ENCODE assay signal across 10 cellular contexts in the genomic region with DNA sequence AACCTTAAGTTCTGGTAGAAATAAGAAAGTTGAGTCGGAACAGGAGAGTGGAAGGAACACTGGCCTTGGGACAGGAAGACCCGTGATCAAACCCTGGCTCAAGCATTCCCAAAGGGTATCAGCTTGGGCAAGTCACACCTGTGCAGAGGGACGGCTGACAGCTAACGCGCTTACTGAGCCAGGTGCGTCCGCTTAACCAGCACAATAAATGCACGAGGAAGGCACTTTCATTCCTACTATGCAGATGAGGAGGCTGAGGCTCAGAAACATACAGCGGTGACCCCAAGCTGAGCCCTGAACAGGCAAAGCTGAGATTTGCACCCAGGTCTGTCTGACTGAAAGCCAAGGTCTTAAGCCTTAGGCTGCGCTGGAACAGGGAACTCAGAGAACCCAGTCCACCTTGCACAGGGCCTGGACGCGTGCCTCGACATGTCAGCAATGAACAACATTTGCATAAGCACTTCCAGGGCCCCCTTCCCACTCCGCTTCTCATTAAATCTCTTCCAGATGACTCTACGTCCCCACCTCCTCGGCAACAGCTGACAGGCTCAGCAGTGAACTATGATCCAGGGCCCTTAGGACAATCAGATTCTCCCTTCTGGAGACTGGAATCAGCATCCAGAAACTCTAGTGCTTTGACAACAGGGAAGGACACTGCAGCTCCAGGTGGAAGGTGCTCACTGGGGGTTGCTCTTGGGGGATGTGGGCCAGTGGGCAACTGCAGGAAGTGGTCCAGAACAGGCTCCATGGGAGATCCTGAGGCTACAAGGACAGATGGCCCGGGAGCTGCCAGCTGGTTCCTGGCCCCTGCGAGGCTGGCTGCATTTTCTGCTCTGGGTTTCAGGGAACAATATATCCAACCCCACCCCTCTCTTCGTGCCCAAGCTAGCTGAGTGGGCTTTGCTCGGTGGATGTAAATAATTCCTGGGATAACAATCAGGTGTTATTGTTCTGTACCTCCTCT. TPM values are rescaled to one million over a fixed set of nuclear protein-coding genes. Genes with fewer than 3 reads are reported as not detected.
DNase-seq lines count a peak whose midpoint lies in the region; ATAC-seq and TF ChIP-seq lines count a peak whose summit lies in the region.
"Had no signal": no experiment of that assay in that cellular context is flagged by ENCODE, and none has a peak within 500 bp of the region (broad histone marks: within the 10 kb centered on the region; RNA-seq: fewer than 3 reads in every experiment).

No MANE protein-coding gene starts in this region.

- H3K79me2 ChIP-seq in MM.1S (ENCODE audit: low read length), result no peaks in the 10 kb centered on the region

- no peaks in the 10 kb centered on the region for H3K9me3 ChIP-seq in psoas muscle
- H3K9me3 ChIP-seq in MM.1S (replicated peaks; ENCODE audit: insufficient read depth, low read length), result no peaks in the 10 kb centered on the region
- H3K9me3 ChIP-seq: HAP-1 had no signal

- no peak overlapping the region for H3K9ac ChIP-seq in MM.1S (ENCODE audit: low read length)

- H3K27ac ChIP-seq in C4-2B (peak overlapping the region; percentile 53), psoas muscle (peak overlapping the region; percentile 55), MM.1S (ENCODE audit: low read length) (no peak overlapping the region)

- no peaks in the 10 kb centered on the region for H3K4me1 ChIP-seq in psoas muscle
- H3K4me1 ChIP-seq in MM.1S (ENCODE audit: low read length), result 0 out of 2 replicates have a peak, but pooled peaks cover 8% of the 10 kb centered on the region
- H3K4me1 ChIP-seq: HAP-1 had no signal

- 48 to 66% (median 52%) methylated on average over 20 of the region's 20 CpGs for WGBS in psoas muscle, 3 donors

- no peaks in the 10 kb centered on the region for H3K9me2 ChIP-seq in MM.1S (replicated peaks; ENCODE audit: insufficient read depth, low read length)

- H3K36me3 ChIP-seq in psoas muscle (ENCODE audit: insufficient read depth in 1 of 2, low read depth in 1 of 2) (no peaks in the 10 kb centered on the region), MM.1S (replicated peaks; ENCODE audit: insufficient read depth, low read length) (no peaks in the 10 kb centered on the region)

- H4K20me1 ChIP-seq in MM.1S (ENCODE audit: insufficient read depth, low read length), result no peaks in the 10 kb centered on the region

- peaks cover 56% of the 10 kb centered on the region for H3K36me3 Mint-ChIP-seq in WTC11
- H3K36me3 Mint-ChIP-seq in glutamatergic neuron (ENCODE audit: unreplicated experiment), result peaks cover 6% of the 10 kb centered on the region

- no peak for DNase-seq in WTC11 (ENCODE audit: low spot score)
- DNase-seq in glutamatergic neuron, result peak; percentile 51
- DNase-seq in psoas muscle, result peak; percentile 58 to 63
- DNase-seq in MM.1S, result no peak
- no peak for DNase-seq in omental fat pad (ENCODE audit: low spot score)
- DNase-seq: T-helper 9 cell had no signal

- no peak overlapping the region for H2AFZ ChIP-seq in MM.1S (ENCODE audit: low read length)

- peak overlapping the region; percentile 69 for H3K27ac Mint-ChIP-seq in WTC11
- peak overlapping the region; percentile 98 for H3K27ac Mint-ChIP-seq in glutamatergic neuron (ENCODE audit: unreplicated experiment)

- no peaks in the 10 kb centered on the region; the same call in 1 of the 2 replicates for H3K9me3 Mint-ChIP-seq in WTC11
- H3K9me3 Mint-ChIP-seq in glutamatergic neuron (ENCODE audit: unreplicated experiment), result peaks cover 15% of the 10 kb centered on the region

- H3K4me1 Mint-ChIP-seq in WTC11, result peaks cover 19% of the 10 kb centered on the region
- peaks cover 55% of the 10 kb centered on the region for H3K4me1 Mint-ChIP-seq in glutamatergic neuron (ENCODE audit: low read depth, unreplicated experiment)

- no peak overlapping the region for H3K4me2 ChIP-seq in MM.1S (ENCODE audit: low read depth, low read length)

- CTCF ChIA-PET in WTC11 (lab: Charles Lee), result interaction anchor here (1.7 kb wide), 1 partner anchor 32 kb away, joined by 5 read pairs; no protein-coding TSS in a partner anchor

- ATAC-seq in WTC11, result no peak
- ATAC-seq in psoas muscle, result no peak
- no peak for ATAC-seq in GM19351 (IDR thresholded peaks at IDR 0.05; ENCODE audit: unreplicated experiment)
- no peak for ATAC-seq in omental fat pad (ENCODE audit: low FRiP score)
- no peak for ATAC-seq in HG03097 (IDR thresholded peaks at IDR 0.05; ENCODE audit: low FRiP score, unreplicated experiment)

- H3K4me3 ChIP-seq in psoas muscle (no peak overlapping the region), MM.1S (ENCODE audit: low read length) (no peak overlapping the region)
- H3K4me3 ChIP-seq: HAP-1 had no signal

- H3F3A ChIP-seq in MM.1S (ENCODE audit: insufficient read depth, low read length), result no peaks in the 10 kb centered on the region

- POLR2A ChIA-PET in WTC11 (lab: Charles Lee), result no interaction called here

- TF ChIP-seq CTCF in C4-2B (conservative IDR thresholded peaks at IDR 0.05), result no peak
- TF ChIP-seq CTCF in WTC11 (IDR thresholded peaks at IDR 0.05), result no peak
- no peak for TF ChIP-seq CTCF in glutamatergic neuron (IDR thresholded peaks at IDR 0.05; ENCODE audit: partially characterized antibody, unreplicated experiment)
- no peak for TF ChIP-seq CTCF in psoas muscle (IDR thresholded peaks at IDR 0.05)
- TF ChIP-seq CTCF in MM.1S (IDR thresholded peaks at IDR 0.05; ENCODE audit: low read length), result no peak
- no peak for TF ChIP-seq CTCF in omental fat pad (IDR thresholded peaks at IDR 0.05)

- H3K27me3 Mint-ChIP-seq in WTC11 (ENCODE audit: low read depth) (no peaks in the 10 kb centered on the region), glutamatergic neuron (ENCODE audit: unreplicated experiment) (peaks cover 11% of the 10 kb centered on the region)

- H3K4me3 Mint-ChIP-seq in WTC11, result no peak overlapping the region
- H3K4me3 Mint-ChIP-seq in glutamatergic neuron (ENCODE audit: unreplicated experiment), result peak overlapping the region; percentile 74

- intact Hi-C loops in psoas muscle (cut with DNase I), result no loop called here

- no peaks in the 10 kb centered on the region for H3K27me3 ChIP-seq in psoas muscle (ENCODE audit: insufficient read depth in 3 of 3, low read length in 2 of 3)
- H3K27me3 ChIP-seq in MM.1S (replicated peaks; ENCODE audit: insufficient read depth, low read length), result no peaks in the 10 kb centered on the region

TF ChIP-seq in WTC11, 78 proteins besides CTCF, POLR2A, EP300 and RAD21:
- TF ChIP-seq TEAD4 (CRISPR knock-in tag; IDR thresholded peaks at IDR 0.05), result no peak
- no peak for TF ChIP-seq ZNF416 (CRISPR knock-in tag; IDR thresholded peaks at IDR 0.05)
- TF ChIP-seq SMAD4 (CRISPR knock-in tag; IDR thresholded peaks at IDR 0.05), result no peak

RNA-seq across cellular contexts. Expression of gene SH3PXD2B, which starts 35.2 kb away (rescaled TPM):
- total RNA-seq in WTC11 (2021) (52.2 to 64.1 TPM (median 57.4 TPM) in 3 replicates), glutamatergic neuron (ENCODE audit: unreplicated experiment) (96.8 TPM), psoas muscle (1 to 10 TPM; 2.5 to 5.3 (median 3.0) TPM), omental fat pad (10 to 100 TPM; 29.3 to 47.1 (median 44.3) TPM)
- 1 to 10 TPM in 1 of 3 donors, under 1 TPM in 2; 0.58 to 2.5 (median 0.77) TPM for polyA plus RNA-seq in psoas muscle

Comparison
In these comparisons a context has a peak if more than half of its experiments do, and no peak if none do; other contexts are left out.
1. DNase-seq: peak in glutamatergic neuron (single experiment) and psoas muscle (2 of 2); none in WTC11 (single experiment), MM.1S (single experiment) and omental fat pad (single experiment).